ENCODE assay signal across 9 cellular contexts in the genomic region with DNA sequence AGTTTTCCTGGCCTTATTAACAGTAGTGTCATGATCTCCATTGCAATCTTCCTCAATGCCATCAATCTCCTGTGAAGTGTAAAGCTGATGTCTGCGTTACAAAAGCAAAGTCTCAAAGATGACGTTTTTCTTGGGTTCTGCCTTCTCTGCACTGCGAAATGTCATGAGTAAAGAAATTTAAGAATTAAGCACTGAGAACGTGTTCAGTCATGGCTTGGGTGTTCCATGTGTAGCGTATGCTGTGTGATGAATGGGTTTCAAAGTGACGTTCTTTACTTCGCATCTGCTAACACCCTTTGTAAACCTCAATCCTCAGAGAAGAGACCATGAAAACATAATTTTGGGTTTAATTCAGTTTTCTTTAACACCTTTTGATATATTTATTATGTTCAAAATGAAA. TPM values are rescaled to one million over a fixed set of nuclear protein-coding genes. Genes with fewer than 3 reads are reported as not detected.
DNase-seq lines count a peak whose midpoint lies in the region; ATAC-seq and TF ChIP-seq lines count a peak whose summit lies in the region.
"Had no signal": no experiment of that assay in that cellular context is flagged by ENCODE, and none has a peak within 500 bp of the region (broad histone marks: within the 10 kb centered on the region; RNA-seq: fewer than 3 reads in every experiment).

No MANE protein-coding gene starts in this region.

- H2AFZ ChIP-seq in OCI-LY7 (ENCODE audit: low read length) (no peak overlapping the region), neuronal stem cell (ENCODE audit: low read length) (peak overlapping the region; percentile 91)

- intact Hi-C loops in OCI-LY7 (cut with micrococcal nuclease; ENCODE audit: unreplicated experiment), result no loop called here

- H3K4me2 ChIP-seq in BLaER1 treated with 17β-estradiol and CSF1 and Interleukin-3, amounts not matched to agents 10 nM and 100 nM, result peak overlapping the region; percentile 54 to 88 (median 73); a peak in 20 of 22 replicates
- H3K4me2 ChIP-seq in OCI-LY7 (ENCODE audit: low read length), result peak overlapping the region; percentile 34; the same call in 1 of the 2 replicates
- no peak overlapping the region for H3K4me2 ChIP-seq in neuronal stem cell (ENCODE audit: insufficient read depth, low read length, poor library complexity, severe bottlenecking)

- no peaks in the 10 kb centered on the region for H3K79me2 ChIP-seq in OCI-LY7 (ENCODE audit: insufficient read depth, low read depth, low read length)

- no peak overlapping the region for H3K23ac ChIP-seq in neuronal stem cell (ENCODE audit: low read depth, low read length, poor library complexity)

- H3K4me1 ChIP-seq in BLaER1 treated with 17β-estradiol and CSF1 and Interleukin-3, amounts not matched to agents 10 nM and 100 nM, result 0 out of 20 replicates have a peak, but pooled peaks cover 0 to 3% (median 0%) of the 10 kb centered on the region in 10 experiments
- H3K4me1 ChIP-seq in OCI-LY7 (ENCODE audit: insufficient read depth, low read length, poor library complexity, severe bottlenecking), result no peaks in the 10 kb centered on the region
- H3K4me1 ChIP-seq in endocrine pancreas (ENCODE audit: control insufficient read depth, insufficient read depth, low read length), result no peaks in the 10 kb centered on the region
- H3K4me1 ChIP-seq in neuronal stem cell (ENCODE audit: control insufficient read depth in 2 of 2, insufficient read depth in 1 of 2, low read depth in 1 of 2, low read length in 2 of 2), result no peaks in the 10 kb centered on the region

- no CpG with 5 or more reads among the region's 7 CpGs for WGBS in neuronal stem cell (ENCODE audit: extremely low coverage in 2 of 2, insufficient read length in 2 of 2, insufficient replicate concordance in 1 of 2), 2 donors

- no peak overlapping the region for H2BK5ac ChIP-seq in neuronal stem cell (ENCODE audit: low read length)

- POLR2A ChIA-PET in OCI-LY7 (lab: Charles Lee), result interaction anchor here (0.6 to 0.9 kb wide), 2 partner anchors 8 to 28 kb away, joined by 3 read pairs; no protein-coding TSS in a partner anchor
- POLR2A ChIA-PET in RWPE1 (lab: Yijun Ruan, JAX; ENCODE audit: low non-redundant PET), result no interaction called here

- CTCF ChIA-PET in OCI-LY7 (lab: Charles Lee; ENCODE audit: unreplicated experiment) (no interaction called here), RWPE1 (lab: Yijun Ruan, JAX) (interaction anchor here (0.7 kb wide), 1 partner anchor 21 kb away, joined by 3 read pairs; no protein-coding TSS in a partner anchor)

- no TSS peak for BruUV-seq in OCI-LY7 (replicated peaks; lab: Mats Ljungman, UMichigan)

- no peak for ATAC-seq in GM18505 (IDR thresholded peaks at IDR 0.05; ENCODE audit: unreplicated experiment)

- H3K9ac ChIP-seq in BLaER1 treated with 17β-estradiol and CSF1 and Interleukin-3, amounts not matched to agents 10 nM and 100 nM, result peak overlapping the region in 2 of 11 experiments; percentile 69 to 71; a peak in 2 of 22 replicates
- H3K9ac ChIP-seq in endocrine pancreas (ENCODE audit: control insufficient read depth, insufficient read depth, low read length), result peak overlapping the region; percentile 17
- no peak overlapping the region for H3K9ac ChIP-seq in neuronal stem cell (ENCODE audit: low read depth, low read length, poor library complexity)

- H3K18ac ChIP-seq in neuronal stem cell (ENCODE audit: low read length), result no peak overlapping the region

- no peak overlapping the region for H2BK12ac ChIP-seq in neuronal stem cell (ENCODE audit: low read length)

- no peak overlapping the region for H4K91ac ChIP-seq in neuronal stem cell (ENCODE audit: low read depth, low read length, poor library complexity)

- no peak overlapping the region for H3K4ac ChIP-seq in neuronal stem cell (ENCODE audit: low read length)

- H2BK120ac ChIP-seq in neuronal stem cell (ENCODE audit: low read depth, low read length), result no peak overlapping the region

- H3K9me3 ChIP-seq in BLaER1 treated with 17β-estradiol and CSF1 and Interleukin-3, amounts not matched to agents 10 nM and 100 nM (replicated peaks in 1 of 11), result peaks cover 0 to 6% (median 0%) of the 10 kb centered on the region in 11 experiments; a peak in 6 of 22 replicates
- no peaks in the 10 kb centered on the region for H3K9me3 ChIP-seq in OCI-LY7 (ENCODE audit: low read length)
- no peaks in the 10 kb centered on the region for H3K9me3 ChIP-seq in endocrine pancreas (ENCODE audit: control insufficient read depth, low read length)
- H3K9me3 ChIP-seq in neuronal stem cell (replicated peaks in 1 of 2; ENCODE audit: control insufficient read depth in 2 of 2, insufficient read depth in 1 of 2, low read depth in 1 of 2, low read length in 2 of 2), result no peaks in the 10 kb centered on the region

- no peak overlapping the region for H3K14ac ChIP-seq in neuronal stem cell (ENCODE audit: low read length)

- H3K9me2 ChIP-seq in OCI-LY7 (ENCODE audit: insufficient read depth, low read length), result no peaks in the 10 kb centered on the region

- H3K4me3 ChIP-seq in BLaER1 treated with 17β-estradiol and CSF1 and Interleukin-3, amounts not matched to agents 10 nM and 100 nM, result peak overlapping the region; percentile 59 to 76 (median 69); a peak in 12 of 20 replicates
- H3K4me3 ChIP-seq in OCI-LY7 (ENCODE audit: low read depth, low read length, poor library complexity, severe bottlenecking) (no peak overlapping the region), endocrine pancreas (ENCODE audit: control insufficient read depth, insufficient read depth, low read length) (peak overlapping the region; percentile 90), neuronal stem cell (ENCODE audit: low read length in 2 of 2) (peak overlapping the region in 1 of 2 donors; percentile 48)

- DNase-seq in OCI-LY7 (ENCODE audit: low spot score), result no peak
- no peak for DNase-seq in neuronal stem cell (ENCODE audit: low spot score)
- DNase-seq in NCI-H82 (lab: John Stamatoyannopoulos, UW), result no peak
- no peak for DNase-seq in central memory CD4-positive, alpha-beta T cell
- DNase-seq in RWPE1 (ENCODE audit: low spot score), result no peak
- DNase-seq: NCI-H1436 had no signal

- TF ChIP-seq POLR2A in GM18505 (IDR thresholded peaks at IDR 0.05; ENCODE audit: borderline replicate concordance, extremely low read depth, insufficient read depth, insufficient read length), result no peak

- H3K79me1 ChIP-seq in neuronal stem cell (ENCODE audit: low read depth, low read length), result no peaks in the 10 kb centered on the region

- no peak overlapping the region for H3K27ac ChIP-seq in BLaER1 treated with 17β-estradiol and CSF1 and Interleukin-3, amounts not matched to agents 10 nM and 100 nM
- H3K27ac ChIP-seq in OCI-LY7 (ENCODE audit: low read depth, low read length, poor library complexity, severe bottlenecking) (no peak overlapping the region), neuronal stem cell (replicated peaks; ENCODE audit: low read length) (no peak overlapping the region), RWPE1 (no peak overlapping the region)

- no peak overlapping the region for H2AK5ac ChIP-seq in neuronal stem cell (ENCODE audit: low read depth, low read length)

- H3K27me3 ChIP-seq in BLaER1 treated with 17β-estradiol and CSF1 and Interleukin-3, amounts not matched to agents 10 nM and 100 nM, result no peaks in the 10 kb centered on the region
- H3K27me3 ChIP-seq in endocrine pancreas (ENCODE audit: control insufficient read depth, insufficient read depth, low read length) (no peaks in the 10 kb centered on the region), neuronal stem cell (ENCODE audit: control insufficient read depth in 3 of 3, insufficient read depth in 3 of 3, low read depth in 1 of 3, low read length in 3 of 3) (no peaks in the 10 kb centered on the region)

- no peak overlapping the region for H2BK15ac ChIP-seq in neuronal stem cell (ENCODE audit: low read length)

- TF ChIP-seq CTCF in OCI-LY7 (conservative IDR thresholded peaks at IDR 0.05; ENCODE audit: low read length) (no peak), RWPE1 (conservative IDR thresholded peaks at IDR 0.05; ENCODE audit: low read depth) (no peak)

- H4K8ac ChIP-seq in neuronal stem cell (ENCODE audit: low read depth, low read length), result no peak overlapping the region

- no peaks in the 10 kb centered on the region for H4K20me1 ChIP-seq in BLaER1 treated with 17β-estradiol and CSF1 and Interleukin-3, amounts not matched to agents 10 nM and 100 nM
- H4K20me1 ChIP-seq in OCI-LY7 (ENCODE audit: insufficient read depth, low read length), result no peaks in the 10 kb centered on the region

- peaks cover 0 to 54% (median 5%) of the 10 kb centered on the region in 11 experiments; a peak in 11 of 22 replicates for H3K36me3 ChIP-seq in BLaER1 treated with 17β-estradiol and CSF1 and Interleukin-3, amounts not matched to agents 10 nM and 100 nM
- no peaks in the 10 kb centered on the region for H3K36me3 ChIP-seq in OCI-LY7 (ENCODE audit: insufficient read depth, low read length)
- H3K36me3 ChIP-seq in endocrine pancreas (ENCODE audit: control insufficient read depth, insufficient read depth, low read length), result no peaks in the 10 kb centered on the region
- no peaks in the 10 kb centered on the region for H3K36me3 ChIP-seq in neuronal stem cell (replicated peaks in 1 of 2; ENCODE audit: control insufficient read depth in 2 of 2, insufficient read depth in 2 of 2, low read length in 2 of 2)

RNA-seq across cellular contexts. Expression of gene NAP1L5, which starts 1.0 kb away (rescaled TPM):
- 0.57 and 1.1 TPM in 2 replicates for total RNA-seq in OCI-LY7 (2014; rRNA removed; shearing (Covaris generic))
- 0.29 and 0.37 TPM in 2 replicates for total RNA-seq in OCI-LY7 (2022)
- polyA plus RNA-seq in neuronal stem cell (2013, experiment 1 of 2), result 7.0 TPM
- polyA plus RNA-seq in neuronal stem cell (2013, experiment 2 of 2), result 7.0 TPM
